In the genomic region with DNA sequence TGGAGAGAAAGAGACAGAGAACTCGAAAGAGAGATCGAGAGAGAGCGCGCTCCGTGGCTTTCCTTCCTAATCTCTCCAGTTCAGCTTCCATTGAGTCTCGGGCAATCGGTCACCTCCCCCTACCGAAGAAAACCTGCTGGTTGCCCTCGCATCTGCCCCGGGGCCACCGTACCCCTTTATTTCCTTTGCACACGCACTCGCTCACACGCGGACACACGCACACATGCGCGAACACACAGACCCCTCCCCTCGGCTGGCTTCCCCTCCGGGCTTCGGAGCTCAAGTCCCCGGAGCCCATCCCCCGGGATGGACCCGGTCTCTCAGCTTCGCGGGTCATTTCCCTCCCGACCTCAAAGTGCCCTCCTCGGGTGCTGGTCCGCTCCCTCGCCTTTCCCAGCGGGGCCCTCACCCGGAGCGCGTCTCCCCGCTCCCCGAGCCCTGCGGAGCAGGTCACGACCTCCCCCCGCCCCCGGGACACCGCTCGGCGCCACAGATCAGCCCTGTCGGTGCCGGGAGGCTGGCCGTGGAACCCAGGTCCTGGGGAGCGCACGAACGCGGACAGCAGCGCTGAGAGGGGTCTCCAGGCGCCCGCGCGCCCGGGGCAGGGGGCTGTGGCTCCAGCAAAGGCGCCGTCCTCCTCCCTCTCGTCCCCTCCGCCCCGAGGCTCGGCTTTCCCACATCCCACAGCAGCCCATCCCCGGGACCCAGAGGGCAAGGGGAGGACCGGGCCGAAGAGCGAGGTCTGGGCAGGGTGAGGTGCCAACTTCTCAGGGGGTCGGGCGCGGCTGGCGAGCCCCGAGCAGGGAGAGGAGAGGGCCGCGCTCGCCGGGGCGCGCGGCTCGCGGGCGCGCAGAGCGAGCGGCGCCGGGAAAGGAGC, we compare ENCODE assay signal across 8 cellular contexts. TPM values are rescaled to one million over a fixed set of nuclear protein-coding genes. Genes with fewer than 3 reads are reported as not detected.
A peak's percentile ranks its signal among the peaks of the same experiment; 100 is the strongest.
DNase-seq lines count a peak whose midpoint lies in the region; ATAC-seq and TF ChIP-seq lines count a peak whose summit lies in the region.

No MANE protein-coding gene starts in this region.

- no peak overlapping the region for H3K27ac Mint-ChIP-seq in CD4-positive, CD25-positive, alpha-beta regulatory T cell
- no peak overlapping the region for H3K27ac Mint-ChIP-seq in activated naive CD8-positive, alpha-beta T cell

- H3K27ac ChIP-seq in CD4-positive, CD25-positive, alpha-beta regulatory T cell (ENCODE audit: insufficient read depth, low read length, poor library complexity, severe bottlenecking), result no peak overlapping the region
- peak overlapping the region; percentile 28 for H3K27ac ChIP-seq in hepatocyte

- peak overlapping the region in 3 of 4 donors; percentile 21 to 85 (median 77) for H3K4me3 Mint-ChIP-seq in CD4-positive, CD25-positive, alpha-beta regulatory T cell
- H3K4me3 Mint-ChIP-seq in activated naive CD8-positive, alpha-beta T cell, result peak overlapping the region; percentile 88

- H3K79me2 ChIP-seq in hepatocyte, result peaks cover 14% of the 10 kb centered on the region

- H3K36me3 ChIP-seq in CD4-positive, CD25-positive, alpha-beta regulatory T cell (ENCODE audit: control insufficient read depth, insufficient read depth, low read length), result no peaks in the 10 kb centered on the region
- H3K36me3 ChIP-seq in hepatocyte (replicated peaks; ENCODE audit: insufficient read depth, low read depth), result no peaks in the 10 kb centered on the region

- H3K9me2 ChIP-seq in hepatocyte (replicated peaks; ENCODE audit: insufficient read depth), result no peaks in the 10 kb centered on the region

- H3K9me3 ChIP-seq in CD4-positive, CD25-positive, alpha-beta regulatory T cell (ENCODE audit: control insufficient read depth in 2 of 2, low read length in 2 of 2), result no peaks in the 10 kb centered on the region
- H3K9me3 ChIP-seq in hepatocyte (ENCODE audit: low read depth), result no peaks in the 10 kb centered on the region

- peaks cover 0 to 9% (median 0%) of the 10 kb centered on the region in 7 donors for H3K9me3 Mint-ChIP-seq in CD4-positive, CD25-positive, alpha-beta regulatory T cell
- no peaks in the 10 kb centered on the region for H3K9me3 Mint-ChIP-seq in activated naive CD8-positive, alpha-beta T cell (ENCODE audit: low read depth)

- peaks cover 56% of the 10 kb centered on the region for H3K27me3 Mint-ChIP-seq in CD4-positive, CD25-positive, alpha-beta regulatory T cell
- peaks cover 38% of the 10 kb centered on the region for H3K27me3 Mint-ChIP-seq in activated naive CD8-positive, alpha-beta T cell

- H3K4me2 ChIP-seq in hepatocyte, result peak overlapping the region; percentile 87

- no peak for TF ChIP-seq CTCF in hepatocyte (IDR thresholded peaks at IDR 0.05; ENCODE audit: poor library complexity)

- H3K4me1 ChIP-seq in CD4-positive, CD25-positive, alpha-beta regulatory T cell (ENCODE audit: control insufficient read depth, insufficient read depth, low read length, poor library complexity, severe bottlenecking), result peaks cover 7% of the 10 kb centered on the region
- no peaks in the 10 kb centered on the region for H3K4me1 ChIP-seq in hepatocyte (ENCODE audit: insufficient read depth)

- H3K4me3 ChIP-seq in CD4-positive, CD25-positive, alpha-beta regulatory T cell (ENCODE audit: low read depth, low read length), result no peak overlapping the region
- peak overlapping the region; percentile 11; the same call in 1 of the 2 replicates for H3K4me3 ChIP-seq in Jurkat, Clone E6-1 (ENCODE audit: low read length)
- peak overlapping the region; percentile 78 for H3K4me3 ChIP-seq in hepatocyte

- H2AFZ ChIP-seq in hepatocyte, result peak overlapping the region; percentile 84

- intact Hi-C loops in sciatic nerve (cut with DNase I), result no loop called here

- ATAC-seq in CD4-positive, CD25-positive, alpha-beta regulatory T cell (ENCODE audit: low read depth in 2 of 2), result peak in 1 of 2 donors; percentile 21
- ATAC-seq in sciatic nerve (peak; percentile 33), GM19035 (IDR thresholded peaks at IDR 0.05; ENCODE audit: unreplicated experiment) (no peak), HG03457 (IDR thresholded peaks at IDR 0.05; ENCODE audit: unreplicated experiment) (no peak), GM19397 (IDR thresholded peaks at IDR 0.05; ENCODE audit: unreplicated experiment) (no peak)

- H3K4me1 Mint-ChIP-seq in CD4-positive, CD25-positive, alpha-beta regulatory T cell, result peaks cover 0 to 18% (median 3%) of the 10 kb centered on the region in 4 donors
- peaks cover 21% of the 10 kb centered on the region for H3K4me1 Mint-ChIP-seq in activated naive CD8-positive, alpha-beta T cell (ENCODE audit: low read depth)

- DNase-seq in CD4-positive, CD25-positive, alpha-beta regulatory T cell, result no peak
- DNase-seq in Jurkat, Clone E6-1 (ENCODE audit: low read depth, low spot score), result no peak
- peak; percentile 34 for DNase-seq in hepatocyte (ENCODE audit: low spot score)
- DNase-seq in sciatic nerve (ENCODE audit: low spot score), result peak; percentile 56

- H3K36me3 Mint-ChIP-seq in CD4-positive, CD25-positive, alpha-beta regulatory T cell, result no peaks in the 10 kb centered on the region
- H3K36me3 Mint-ChIP-seq in activated naive CD8-positive, alpha-beta T cell, result no peaks in the 10 kb centered on the region

- WGBS in hepatocyte (ENCODE audit: low lambda C conversion rate, missing lambda C conversion rate), result 1% methylated on average over 68 of the region's 86 CpGs

- H4K20me1 ChIP-seq in hepatocyte (ENCODE audit: insufficient read depth, poor library complexity, severe bottlenecking), result no peaks in the 10 kb centered on the region

- H3K27me3 ChIP-seq in CD4-positive, CD25-positive, alpha-beta regulatory T cell (ENCODE audit: control insufficient read depth, insufficient read depth, low read length), result peaks cover 13% of the 10 kb centered on the region
- peaks cover 51% of the 10 kb centered on the region for H3K27me3 ChIP-seq in hepatocyte

RNA-seq across cellular contexts. Expression of a gene that starts 1.8 kb away (rescaled TPM):
- total RNA-seq in CD4-positive, CD25-positive, alpha-beta regulatory T cell, result 0.47 TPM
- polyA plus RNA-seq in CD4-positive, CD25-positive, alpha-beta regulatory T cell, result not detected
- 0.29 TPM for polyA plus RNA-seq in Jurkat, Clone E6-1 (2012; ENCODE audit: insufficient read depth, insufficient read length)
- 4.3 and 6.5 TPM in 2 replicates for total RNA-seq in hepatocyte
- polyA plus RNA-seq in hepatocyte, result 1.1 and 1.3 TPM in 2 replicates
- total RNA-seq in sciatic nerve, result 4.9 TPM

Comparison
In these comparisons a context has a peak if more than half of its experiments do, and no peak if none do; other contexts are left out.
1. DNase-seq: peak in hepatocyte (single experiment) and sciatic nerve (single experiment); none in CD4-positive, CD25-positive, alpha-beta regulatory T cell (0 of 3) and Jurkat, Clone E6-1 (single experiment).